Comparison of ENCODE assay signal across 1 cellular context in the genomic region with DNA sequence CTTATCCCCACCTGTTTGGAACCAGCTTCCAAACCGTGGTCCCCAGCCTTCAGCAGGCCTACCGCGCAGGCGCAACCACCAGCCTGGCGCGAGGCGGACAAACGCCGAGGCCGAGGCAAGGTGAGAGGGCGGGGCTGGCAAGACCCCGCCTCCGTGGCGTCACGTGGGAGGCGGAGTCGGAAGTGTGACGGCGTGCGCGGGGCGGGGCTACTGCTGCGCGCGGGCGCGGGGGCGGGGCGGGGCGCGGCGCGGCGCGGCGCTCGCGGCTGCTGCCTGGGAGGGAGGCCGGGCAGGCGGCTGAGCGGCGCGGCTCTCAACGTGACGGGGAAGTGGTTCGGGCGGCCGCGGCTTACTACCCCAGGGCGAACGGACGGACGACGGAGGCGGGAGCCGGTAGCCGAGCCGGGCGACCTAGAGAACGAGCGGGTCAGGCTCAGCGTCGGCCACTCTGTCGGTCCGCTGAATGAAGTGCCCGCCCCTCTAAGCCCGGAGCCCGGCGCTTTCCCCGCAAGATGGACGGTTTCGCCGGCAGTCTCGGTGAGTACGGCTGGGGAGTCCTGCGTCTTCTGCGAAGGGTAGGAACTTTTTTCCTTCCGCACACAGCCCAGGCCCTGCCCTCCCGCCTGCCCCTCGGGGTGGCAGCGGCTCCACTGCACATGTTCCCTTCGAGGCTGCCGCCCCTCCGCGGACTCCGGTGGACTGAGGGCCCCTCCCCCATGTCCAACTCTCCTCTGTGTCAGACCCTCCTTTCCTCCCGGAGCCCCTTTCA.
A peak's percentile ranks its signal among the peaks of the same experiment; 100 is the strongest.
TF ChIP-seq lines count a peak whose summit lies in the region.

A gene with protein sequence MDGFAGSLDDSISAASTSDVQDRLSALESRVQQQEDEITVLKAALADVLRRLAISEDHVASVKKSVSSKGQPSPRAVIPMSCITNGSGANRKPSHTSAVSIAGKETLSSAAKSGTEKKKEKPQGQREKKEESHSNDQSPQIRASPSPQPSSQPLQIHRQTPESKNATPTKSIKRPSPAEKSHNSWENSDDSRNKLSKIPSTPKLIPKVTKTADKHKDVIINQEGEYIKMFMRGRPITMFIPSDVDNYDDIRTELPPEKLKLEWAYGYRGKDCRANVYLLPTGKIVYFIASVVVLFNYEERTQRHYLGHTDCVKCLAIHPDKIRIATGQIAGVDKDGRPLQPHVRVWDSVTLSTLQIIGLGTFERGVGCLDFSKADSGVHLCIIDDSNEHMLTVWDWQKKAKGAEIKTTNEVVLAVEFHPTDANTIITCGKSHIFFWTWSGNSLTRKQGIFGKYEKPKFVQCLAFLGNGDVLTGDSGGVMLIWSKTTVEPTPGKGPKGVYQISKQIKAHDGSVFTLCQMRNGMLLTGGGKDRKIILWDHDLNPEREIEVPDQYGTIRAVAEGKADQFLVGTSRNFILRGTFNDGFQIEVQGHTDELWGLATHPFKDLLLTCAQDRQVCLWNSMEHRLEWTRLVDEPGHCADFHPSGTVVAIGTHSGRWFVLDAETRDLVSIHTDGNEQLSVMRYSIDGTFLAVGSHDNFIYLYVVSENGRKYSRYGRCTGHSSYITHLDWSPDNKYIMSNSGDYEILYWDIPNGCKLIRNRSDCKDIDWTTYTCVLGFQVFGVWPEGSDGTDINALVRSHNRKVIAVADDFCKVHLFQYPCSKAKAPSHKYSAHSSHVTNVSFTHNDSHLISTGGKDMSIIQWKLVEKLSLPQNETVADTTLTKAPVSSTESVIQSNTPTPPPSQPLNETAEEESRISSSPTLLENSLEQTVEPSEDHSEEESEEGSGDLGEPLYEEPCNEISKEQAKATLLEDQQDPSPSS (plus strand): TSS at position 254 of the 769 bp plus-strand sequence. CDS start 259 bp downstream, at position 513.

TF ChIP-seq in WTC11, 78 proteins besides CTCF, POLR2A, EP300 and RAD21 (continued from another document and continues in another):
- TF ChIP-seq HMGXB4 (CRISPR knock-in tag; IDR thresholded peaks at IDR 0.05) (peak; percentile 41; the same call in 1 of the 2 replicates), FOXK1 (CRISPR knock-in tag; IDR thresholded peaks at IDR 0.05) (peak; percentile 60; the same call in 1 of the 2 replicates), ZMAT4 (CRISPR knock-in tag; IDR thresholded peaks at IDR 0.05) (no peak), NR3C1 (CRISPR knock-in tag; conservative IDR thresholded peaks at IDR 0.05; ENCODE audit: low read depth) (no peak), ZBTB21 (CRISPR knock-in tag; IDR thresholded peaks at IDR 0.05; ENCODE audit: borderline replicate concordance) (no peak), JUN (CRISPR knock-in tag; IDR thresholded peaks at IDR 0.05) (no peak), MXD4 (CRISPR knock-in tag; IDR thresholded peaks at IDR 0.05; ENCODE audit: borderline replicate concordance) (no peak), ZNF232 (CRISPR knock-in tag; IDR thresholded peaks at IDR 0.05) (peak; percentile 72; the same call in 1 of the 2 replicates), TCF7 (CRISPR knock-in tag; IDR thresholded peaks at IDR 0.05; ENCODE audit: low read depth) (no peak), NR1H2 (CRISPR knock-in tag; IDR thresholded peaks at IDR 0.05) (no peak), IRF2 (CRISPR knock-in tag; IDR thresholded peaks at IDR 0.05; ENCODE audit: borderline replicate concordance, low read depth) (no peak), ETV6 (CRISPR knock-in tag; IDR thresholded peaks at IDR 0.05) (peak; percentile 35), GRHL2 (CRISPR knock-in tag; IDR thresholded peaks at IDR 0.05; ENCODE audit: insufficient replicate concordance, severe bottlenecking) (no peak), GTF2I (CRISPR knock-in tag; conservative IDR thresholded peaks at IDR 0.05) (no peak), ZNF423 (CRISPR knock-in tag; IDR thresholded peaks at IDR 0.05) (no peak), MYBL2 (CRISPR knock-in tag; IDR thresholded peaks at IDR 0.05) (0 out of 2 replicates have a peak, but pooled peaks have one; percentile 47), TEAD1 (CRISPR knock-in tag; IDR thresholded peaks at IDR 0.05) (0 out of 2 replicates have a peak, but pooled peaks have one; percentile 65), GABPB1 (CRISPR knock-in tag; IDR thresholded peaks at IDR 0.05) (peak; percentile 64), ZNF219 (CRISPR knock-in tag; IDR thresholded peaks at IDR 0.05; ENCODE audit: borderline replicate concordance) (no peak), HMGA2 (CRISPR knock-in tag; IDR thresholded peaks at IDR 0.05) (no peak), ZNF396 (CRISPR knock-in tag; IDR thresholded peaks at IDR 0.05; ENCODE audit: borderline replicate concordance) (no peak)
- TF ChIP-seq, protein P1, sequence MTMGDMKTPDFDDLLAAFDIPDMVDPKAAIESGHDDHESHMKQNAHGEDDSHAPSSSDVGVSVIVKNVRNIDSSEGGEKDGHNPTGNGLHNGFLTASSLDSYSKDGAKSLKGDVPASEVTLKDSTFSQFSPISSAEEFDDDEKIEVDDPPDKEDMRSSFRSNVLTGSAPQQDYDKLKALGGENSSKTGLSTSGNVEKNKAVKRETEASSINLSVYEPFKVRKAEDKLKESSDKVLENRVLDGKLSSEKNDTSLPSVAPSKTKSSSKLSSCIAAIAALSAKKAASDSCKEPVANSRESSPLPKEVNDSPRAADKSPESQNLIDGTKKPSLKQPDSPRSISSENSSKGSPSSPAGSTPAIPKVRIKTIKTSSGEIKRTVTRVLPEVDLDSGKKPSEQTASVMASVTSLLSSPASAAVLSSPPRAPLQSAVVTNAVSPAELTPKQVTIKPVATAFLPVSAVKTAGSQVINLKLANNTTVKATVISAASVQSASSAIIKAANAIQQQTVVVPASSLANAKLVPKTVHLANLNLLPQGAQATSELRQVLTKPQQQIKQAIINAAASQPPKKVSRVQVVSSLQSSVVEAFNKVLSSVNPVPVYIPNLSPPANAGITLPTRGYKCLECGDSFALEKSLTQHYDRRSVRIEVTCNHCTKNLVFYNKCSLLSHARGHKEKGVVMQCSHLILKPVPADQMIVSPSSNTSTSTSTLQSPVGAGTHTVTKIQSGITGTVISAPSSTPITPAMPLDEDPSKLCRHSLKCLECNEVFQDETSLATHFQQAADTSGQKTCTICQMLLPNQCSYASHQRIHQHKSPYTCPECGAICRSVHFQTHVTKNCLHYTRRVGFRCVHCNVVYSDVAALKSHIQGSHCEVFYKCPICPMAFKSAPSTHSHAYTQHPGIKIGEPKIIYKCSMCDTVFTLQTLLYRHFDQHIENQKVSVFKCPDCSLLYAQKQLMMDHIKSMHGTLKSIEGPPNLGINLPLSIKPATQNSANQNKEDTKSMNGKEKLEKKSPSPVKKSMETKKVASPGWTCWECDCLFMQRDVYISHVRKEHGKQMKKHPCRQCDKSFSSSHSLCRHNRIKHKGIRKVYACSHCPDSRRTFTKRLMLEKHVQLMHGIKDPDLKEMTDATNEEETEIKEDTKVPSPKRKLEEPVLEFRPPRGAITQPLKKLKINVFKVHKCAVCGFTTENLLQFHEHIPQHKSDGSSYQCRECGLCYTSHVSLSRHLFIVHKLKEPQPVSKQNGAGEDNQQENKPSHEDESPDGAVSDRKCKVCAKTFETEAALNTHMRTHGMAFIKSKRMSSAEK (CRISPR knock-in tag; IDR thresholded peaks at IDR 0.05; ENCODE audit: borderline replicate concordance) = no peak
- TF ChIP-seq, protein P2, sequence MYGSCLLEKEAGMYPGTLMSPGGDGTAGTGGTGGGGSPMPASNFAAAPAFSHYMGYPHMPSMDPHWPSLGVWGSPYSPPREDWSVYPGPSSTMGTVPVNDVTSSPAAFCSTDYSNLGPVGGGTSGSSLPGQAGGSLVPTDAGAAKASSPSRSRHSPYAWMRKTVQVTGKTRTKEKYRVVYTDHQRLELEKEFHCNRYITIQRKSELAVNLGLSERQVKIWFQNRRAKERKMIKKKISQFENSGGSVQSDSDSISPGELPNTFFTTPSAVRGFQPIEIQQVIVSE (CRISPR knock-in tag; IDR thresholded peaks at IDR 0.05; ENCODE audit: borderline replicate concordance) = no peak
- TF ChIP-seq, protein P3, sequence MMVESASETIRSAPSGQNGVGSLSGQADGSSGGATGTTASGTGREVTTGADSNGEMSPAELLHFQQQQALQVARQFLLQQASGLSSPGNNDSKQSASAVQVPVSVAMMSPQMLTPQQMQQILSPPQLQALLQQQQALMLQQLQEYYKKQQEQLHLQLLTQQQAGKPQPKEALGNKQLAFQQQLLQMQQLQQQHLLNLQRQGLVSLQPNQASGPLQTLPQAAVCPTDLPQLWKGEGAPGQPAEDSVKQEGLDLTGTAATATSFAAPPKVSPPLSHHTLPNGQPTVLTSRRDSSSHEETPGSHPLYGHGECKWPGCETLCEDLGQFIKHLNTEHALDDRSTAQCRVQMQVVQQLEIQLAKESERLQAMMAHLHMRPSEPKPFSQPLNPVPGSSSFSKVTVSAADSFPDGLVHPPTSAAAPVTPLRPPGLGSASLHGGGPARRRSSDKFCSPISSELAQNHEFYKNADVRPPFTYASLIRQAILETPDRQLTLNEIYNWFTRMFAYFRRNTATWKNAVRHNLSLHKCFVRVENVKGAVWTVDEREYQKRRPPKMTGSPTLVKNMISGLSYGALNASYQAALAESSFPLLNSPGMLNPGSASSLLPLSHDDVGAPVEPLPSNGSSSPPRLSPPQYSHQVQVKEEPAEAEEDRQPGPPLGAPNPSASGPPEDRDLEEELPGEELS (CRISPR knock-in tag; IDR thresholded peaks at IDR 0.05) = peak; percentile 79
- TF ChIP-seq, protein P4, sequence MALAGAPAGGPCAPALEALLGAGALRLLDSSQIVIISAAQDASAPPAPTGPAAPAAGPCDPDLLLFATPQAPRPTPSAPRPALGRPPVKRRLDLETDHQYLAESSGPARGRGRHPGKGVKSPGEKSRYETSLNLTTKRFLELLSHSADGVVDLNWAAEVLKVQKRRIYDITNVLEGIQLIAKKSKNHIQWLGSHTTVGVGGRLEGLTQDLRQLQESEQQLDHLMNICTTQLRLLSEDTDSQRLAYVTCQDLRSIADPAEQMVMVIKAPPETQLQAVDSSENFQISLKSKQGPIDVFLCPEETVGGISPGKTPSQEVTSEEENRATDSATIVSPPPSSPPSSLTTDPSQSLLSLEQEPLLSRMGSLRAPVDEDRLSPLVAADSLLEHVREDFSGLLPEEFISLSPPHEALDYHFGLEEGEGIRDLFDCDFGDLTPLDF (CRISPR knock-in tag; IDR thresholded peaks at IDR 0.05) = 0 out of 2 replicates have a peak, but pooled peaks have one; percentile 56
- TF ChIP-seq, protein P5, sequence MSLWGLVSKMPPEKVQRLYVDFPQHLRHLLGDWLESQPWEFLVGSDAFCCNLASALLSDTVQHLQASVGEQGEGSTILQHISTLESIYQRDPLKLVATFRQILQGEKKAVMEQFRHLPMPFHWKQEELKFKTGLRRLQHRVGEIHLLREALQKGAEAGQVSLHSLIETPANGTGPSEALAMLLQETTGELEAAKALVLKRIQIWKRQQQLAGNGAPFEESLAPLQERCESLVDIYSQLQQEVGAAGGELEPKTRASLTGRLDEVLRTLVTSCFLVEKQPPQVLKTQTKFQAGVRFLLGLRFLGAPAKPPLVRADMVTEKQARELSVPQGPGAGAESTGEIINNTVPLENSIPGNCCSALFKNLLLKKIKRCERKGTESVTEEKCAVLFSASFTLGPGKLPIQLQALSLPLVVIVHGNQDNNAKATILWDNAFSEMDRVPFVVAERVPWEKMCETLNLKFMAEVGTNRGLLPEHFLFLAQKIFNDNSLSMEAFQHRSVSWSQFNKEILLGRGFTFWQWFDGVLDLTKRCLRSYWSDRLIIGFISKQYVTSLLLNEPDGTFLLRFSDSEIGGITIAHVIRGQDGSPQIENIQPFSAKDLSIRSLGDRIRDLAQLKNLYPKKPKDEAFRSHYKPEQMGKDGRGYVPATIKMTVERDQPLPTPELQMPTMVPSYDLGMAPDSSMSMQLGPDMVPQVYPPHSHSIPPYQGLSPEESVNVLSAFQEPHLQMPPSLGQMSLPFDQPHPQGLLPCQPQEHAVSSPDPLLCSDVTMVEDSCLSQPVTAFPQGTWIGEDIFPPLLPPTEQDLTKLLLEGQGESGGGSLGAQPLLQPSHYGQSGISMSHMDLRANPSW (CRISPR knock-in tag; conservative IDR thresholded peaks at IDR 0.05; ENCODE audit: low read depth) = no peak
- TF ChIP-seq, protein P6, sequence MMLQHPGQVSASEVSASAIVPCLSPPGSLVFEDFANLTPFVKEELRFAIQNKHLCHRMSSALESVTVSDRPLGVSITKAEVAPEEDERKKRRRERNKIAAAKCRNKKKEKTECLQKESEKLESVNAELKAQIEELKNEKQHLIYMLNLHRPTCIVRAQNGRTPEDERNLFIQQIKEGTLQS (CRISPR knock-in tag; conservative IDR thresholded peaks at IDR 0.05) = no peak
- TF ChIP-seq, protein P7, sequence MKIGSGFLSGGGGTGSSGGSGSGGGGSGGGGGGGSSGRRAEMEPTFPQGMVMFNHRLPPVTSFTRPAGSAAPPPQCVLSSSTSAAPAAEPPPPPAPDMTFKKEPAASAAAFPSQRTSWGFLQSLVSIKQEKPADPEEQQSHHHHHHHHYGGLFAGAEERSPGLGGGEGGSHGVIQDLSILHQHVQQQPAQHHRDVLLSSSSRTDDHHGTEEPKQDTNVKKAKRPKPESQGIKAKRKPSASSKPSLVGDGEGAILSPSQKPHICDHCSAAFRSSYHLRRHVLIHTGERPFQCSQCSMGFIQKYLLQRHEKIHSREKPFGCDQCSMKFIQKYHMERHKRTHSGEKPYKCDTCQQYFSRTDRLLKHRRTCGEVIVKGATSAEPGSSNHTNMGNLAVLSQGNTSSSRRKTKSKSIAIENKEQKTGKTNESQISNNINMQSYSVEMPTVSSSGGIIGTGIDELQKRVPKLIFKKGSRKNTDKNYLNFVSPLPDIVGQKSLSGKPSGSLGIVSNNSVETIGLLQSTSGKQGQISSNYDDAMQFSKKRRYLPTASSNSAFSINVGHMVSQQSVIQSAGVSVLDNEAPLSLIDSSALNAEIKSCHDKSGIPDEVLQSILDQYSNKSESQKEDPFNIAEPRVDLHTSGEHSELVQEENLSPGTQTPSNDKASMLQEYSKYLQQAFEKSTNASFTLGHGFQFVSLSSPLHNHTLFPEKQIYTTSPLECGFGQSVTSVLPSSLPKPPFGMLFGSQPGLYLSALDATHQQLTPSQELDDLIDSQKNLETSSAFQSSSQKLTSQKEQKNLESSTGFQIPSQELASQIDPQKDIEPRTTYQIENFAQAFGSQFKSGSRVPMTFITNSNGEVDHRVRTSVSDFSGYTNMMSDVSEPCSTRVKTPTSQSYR (CRISPR knock-in tag; IDR thresholded peaks at IDR 0.05) = no peak
- TF ChIP-seq, protein P8, sequence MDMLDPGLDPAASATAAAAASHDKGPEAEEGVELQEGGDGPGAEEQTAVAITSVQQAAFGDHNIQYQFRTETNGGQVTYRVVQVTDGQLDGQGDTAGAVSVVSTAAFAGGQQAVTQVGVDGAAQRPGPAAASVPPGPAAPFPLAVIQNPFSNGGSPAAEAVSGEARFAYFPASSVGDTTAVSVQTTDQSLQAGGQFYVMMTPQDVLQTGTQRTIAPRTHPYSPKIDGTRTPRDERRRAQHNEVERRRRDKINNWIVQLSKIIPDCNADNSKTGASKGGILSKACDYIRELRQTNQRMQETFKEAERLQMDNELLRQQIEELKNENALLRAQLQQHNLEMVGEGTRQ (CRISPR knock-in tag; IDR thresholded peaks at IDR 0.05) = peak; percentile 95
